ENCODE assay signal across 32 cellular contexts in the genomic region with DNA sequence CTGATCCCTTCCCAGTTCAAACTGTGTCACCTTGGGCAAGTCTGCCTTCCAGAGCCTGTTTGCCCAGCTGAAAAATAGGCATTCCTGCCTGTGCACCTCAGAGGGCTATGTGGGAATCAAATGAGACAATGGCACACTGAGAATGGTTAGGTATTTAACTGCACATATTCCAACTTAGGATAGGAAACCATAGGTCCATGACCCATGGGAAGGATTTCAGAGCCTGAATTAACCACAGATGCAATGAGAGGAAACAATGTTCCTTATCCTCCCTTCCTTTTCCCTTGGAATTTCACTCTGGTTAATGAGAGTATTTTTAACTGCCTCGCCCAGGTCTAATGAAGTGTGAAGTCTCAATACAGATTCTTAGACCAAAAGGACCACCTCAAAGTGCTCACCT. TPM values are rescaled to one million over a fixed set of nuclear protein-coding genes. Genes with fewer than 3 reads are reported as not detected.
"Had no signal": no experiment of that assay in that cellular context is flagged by ENCODE, and none has a peak within 500 bp of the region (broad histone marks: within the 10 kb centered on the region; RNA-seq: fewer than 3 reads in every experiment).

No MANE protein-coding gene starts in this region.

- H3K27me3 ChIP-seq: adrenal gland, body of pancreas, colonic mucosa, esophagus squamous epithelium, heart right ventricle, ovary, stomach, tibial artery had no signal

- H3K4me1 Mint-ChIP-seq: activated T-helper 17 cell treated with anti-CD3 and anti-CD28 coated beads, Interleukin-2, amount 50 U/mL, for 72 hours had no signal

- H3K9me3 Mint-ChIP-seq: activated CD4-positive, alpha-beta memory T cell treated with anti-CD3 and anti-CD28 coated beads, Interleukin-2, amount 10 ng/mL, durations not matched to agents 7 days and 5 days; activated CD4-positive, alpha-beta T cell treated with anti-CD3 and anti-CD28 coated beads, Interleukin-2, amount 10 ng/mL, durations not matched to agents 24 days and 14 days; activated naive CD4-positive, alpha-beta T cell treated with anti-CD3 and anti-CD28 coated beads, Interleukin-2, amount 50 U/mL, for 72 hours; activated T-cell treated with anti-CD3 and anti-CD28 coated beads, Interleukin-2, amount 50 U/mL, for 4 hours; activated T-helper 17 cell treated with anti-CD3 and anti-CD28 coated beads, Interleukin-2, amount 50 U/mL, for 72 hours; endodermal cell; stimulated activated naive B cell treated with anti-CD40 and anti-IgM and Interleukin-4, amounts not matched to agents 10 μg/mL and 1 μg/mL and 100 μg/mL, for 72 hours had no signal

- H3K36me3 ChIP-seq: ovary had no signal

- H3K4me3 Mint-ChIP-seq: activated CD4-positive, alpha-beta memory T cell treated with anti-CD3 and anti-CD28 coated beads, Interleukin-2, amount 10 ng/mL, durations not matched to agents 7 days and 5 days; activated CD4-positive, alpha-beta T cell treated with anti-CD3 and anti-CD28 coated beads, Interleukin-2, amount 10 ng/mL, durations not matched to agents 24 days and 14 days; activated T-helper 17 cell treated with anti-CD3 and anti-CD28 coated beads, Interleukin-2, amount 50 U/mL, for 72 hours; endodermal cell; stimulated activated naive B cell treated with anti-CD40 and anti-IgM and Interleukin-4, amounts not matched to agents 10 μg/mL and 1 μg/mL and 100 μg/mL, for 72 hours had no signal

- H3K4me1 ChIP-seq: body of pancreas, colonic mucosa, esophagus squamous epithelium, tibial artery had no signal

- DNase-seq: activated CD4-positive, alpha-beta memory T cell treated with anti-CD3 and anti-CD28 coated beads, Interleukin-2, amount 10 ng/mL, durations not matched to agents 7 days and 5 days; activated CD4-positive, alpha-beta T cell treated with anti-CD3 and anti-CD28 coated beads, Interleukin-2, amount 10 ng/mL, durations not matched to agents 24 days and 14 days; activated CD4-positive, CD25-positive, alpha-beta regulatory T cell treated with anti-CD3 and anti-CD28 coated beads, Interleukin-2, amount 50 U/mL, for 72 hours; activated CD8-positive, alpha-beta memory T cell treated with anti-CD3 and anti-CD28 coated beads, Interleukin-2, amount 50 U/mL, for 48 hours; activated gamma-delta T cell treated with Interleukin-2 at 50 U/mL for 16 hours; activated T-cell treated with anti-CD3 and anti-CD28 coated beads, Interleukin-2, amount 50 U/mL, for 4 hours; adrenal gland; aorta; body of pancreas; cerebellar nuclear complex; colonic mucosa; endodermal cell; esophagus squamous epithelium; foreskin melanocyte; heart right ventricle; left ventricle myocardium inferior; mucosa of descending colon; ovary; retina; small intestine; stimulated activated CD4-positive, alpha-beta T cell treated with anti-CD3 and anti-CD28 coated beads, Interleukin-4, amount 100 ng/mL, for 4 hours; stimulated activated CD8-positive, alpha-beta memory T cell treated with anti-CD3 and anti-CD28 coated beads, Interleukin-4, amount 100 ng/mL, for 48 hours; stimulated activated naive B cell treated with anti-CD40 and anti-IgM and Interleukin-4, amounts not matched to agents 10 μg/mL and 1 μg/mL and 100 μg/mL, for 72 hours; stomach; T-helper 2 cell; tibial artery had no signal

- H3K9me3 ChIP-seq: adrenal gland, body of pancreas, colonic mucosa, esophagus squamous epithelium, heart right ventricle, left ventricle myocardium inferior, mucosa of descending colon, ovary, stomach, tibial artery had no signal

- ATAC-seq: activated naive CD4-positive, alpha-beta T cell treated with anti-CD3 and anti-CD28 coated beads, Interleukin-2, amount 50 U/mL, for 72 hours; activated T-cell treated with anti-CD3 and anti-CD28 coated beads, Interleukin-2, amount 50 U/mL, for 4 hours; activated T-helper 17 cell treated with anti-CD3 and anti-CD28 coated beads, Interleukin-2, amount 50 U/mL, for 72 hours; body of pancreas; heart right ventricle; mucosa of descending colon; sciatic nerve; stimulated activated naive B cell treated with anti-CD40 and anti-IgM and Interleukin-4, amounts not matched to agents 10 μg/mL and 1 μg/mL and 100 μg/mL, for 72 hours had no signal

- H3K27ac Mint-ChIP-seq: activated CD4-positive, alpha-beta memory T cell treated with anti-CD3 and anti-CD28 coated beads, Interleukin-2, amount 10 ng/mL, durations not matched to agents 7 days and 5 days; activated CD4-positive, alpha-beta T cell treated with anti-CD3 and anti-CD28 coated beads, Interleukin-2, amount 10 ng/mL, durations not matched to agents 24 days and 14 days; activated naive CD4-positive, alpha-beta T cell treated with anti-CD3 and anti-CD28 coated beads, Interleukin-2, amount 50 U/mL, for 72 hours; endodermal cell; stimulated activated naive B cell treated with anti-CD40 and anti-IgM and Interleukin-4, amounts not matched to agents 10 μg/mL and 1 μg/mL and 100 μg/mL, for 72 hours had no signal

- H3K27ac ChIP-seq: adrenal gland, body of pancreas, colonic mucosa, esophagus squamous epithelium, heart right ventricle, left ventricle myocardium inferior, ovary, stomach, tibial artery had no signal

- H3K27me3 Mint-ChIP-seq: activated CD4-positive, alpha-beta memory T cell treated with anti-CD3 and anti-CD28 coated beads, Interleukin-2, amount 10 ng/mL, durations not matched to agents 7 days and 5 days; activated CD4-positive, alpha-beta T cell treated with anti-CD3 and anti-CD28 coated beads, Interleukin-2, amount 10 ng/mL, durations not matched to agents 24 days and 14 days; activated T-helper 17 cell treated with anti-CD3 and anti-CD28 coated beads, Interleukin-2, amount 50 U/mL, for 72 hours; progenitor cell of endocrine pancreas; stimulated activated naive B cell treated with anti-CD40 and anti-IgM and Interleukin-4, amounts not matched to agents 10 μg/mL and 1 μg/mL and 100 μg/mL, for 72 hours had no signal

- H3K4me3 ChIP-seq: adrenal gland, body of pancreas, colonic mucosa, esophagus squamous epithelium, heart right ventricle, left ventricle myocardium inferior, lung, mucosa of descending colon, ovary, stomach, tibial artery had no signal

RNA-seq across cellular contexts. Expression of a gene that starts 36.4 kb away (rescaled TPM):
- total RNA-seq: activated CD4-positive, alpha-beta memory T cell treated with anti-CD3 and anti-CD28 coated beads, Interleukin-2, amount 10 ng/mL, durations not matched to agents 7 days and 5 days; activated CD4-positive, alpha-beta T cell treated with anti-CD3 and anti-CD28 coated beads, Interleukin-2, amount 10 ng/mL, durations not matched to agents 24 days and 14 days; activated naive CD4-positive, alpha-beta T cell treated with anti-CD3 and anti-CD28 coated beads, Interleukin-2, amount 50 U/mL, for 72 hours; activated T-cell treated with anti-CD3 and anti-CD28 coated beads, Interleukin-2, amount 50 U/mL, for 4 hours; activated T-helper 17 cell treated with anti-CD3 and anti-CD28 coated beads, Interleukin-2, amount 50 U/mL, for 72 hours; body of pancreas; esophagus squamous epithelium; mesenteric fat pad had no signal
